Comparison of ENCODE assay signal across 2 cellular contexts in the genomic region with DNA sequence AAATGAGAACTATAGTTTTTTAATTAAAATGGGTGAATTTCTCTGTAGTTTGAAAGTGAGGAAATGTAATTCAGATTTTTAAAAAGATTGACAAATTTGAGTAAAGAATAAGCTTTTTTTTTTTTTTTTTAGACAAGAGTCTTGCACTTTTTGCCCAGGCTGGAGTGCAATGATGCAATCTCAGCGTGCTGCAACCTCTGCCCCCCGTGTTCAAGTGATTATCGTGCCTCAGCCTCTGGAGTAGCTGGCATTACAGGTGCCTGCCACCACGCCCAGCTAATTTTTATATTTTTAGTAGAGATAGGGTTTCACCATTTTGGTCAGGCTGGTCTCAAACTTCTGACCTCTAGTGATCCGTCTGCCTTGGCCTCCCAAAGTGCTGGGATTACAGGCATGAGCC.
TF ChIP-seq lines count a peak whose summit lies in the region.

No MANE protein-coding gene starts in this region.

TF ChIP-seq in H1, 55 proteins besides CTCF, POLR2A, EP300 and RAD21:
- TF ChIP-seq CEBPB (IDR thresholded peaks at IDR 0.05; ENCODE audit: low read depth, low read length) = peak; percentile 37; the same call in 1 of the 2 replicates

TF ChIP-seq in HepG2, 621 proteins besides CTCF, POLR2A, EP300 and RAD21:
- TF ChIP-seq CEBPB (IDR thresholded peaks at IDR 0.05; ENCODE audit: borderline replicate concordance, low read depth, low read length) (peak; percentile 65; the same call in 1 of the 2 replicates), CEBPG (CRISPR knock-in tag; IDR thresholded peaks at IDR 0.05) (peak; percentile 65)
